Comparison of ENCODE assay signal across 6 cellular contexts in the genomic region with DNA sequence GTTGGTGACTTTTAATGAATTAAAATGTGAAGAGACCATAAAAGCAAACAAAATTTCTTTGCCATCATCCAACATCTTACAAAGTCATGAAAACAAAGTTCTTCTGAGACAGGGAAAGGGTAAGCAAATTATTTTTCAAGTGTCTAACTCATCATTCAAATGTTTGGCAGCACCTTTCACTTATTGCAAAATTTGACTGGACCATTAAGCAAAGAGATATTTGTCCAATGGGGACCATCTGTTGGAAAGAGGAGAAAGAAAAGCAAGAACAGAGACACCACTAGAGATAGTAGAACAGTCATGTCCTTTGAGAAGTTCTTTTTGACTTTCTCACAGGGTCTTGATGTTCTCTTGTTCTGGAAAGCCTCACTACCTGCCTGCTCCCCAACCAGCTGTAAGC.
"Had no signal": no experiment of that assay in that cellular context is flagged by ENCODE, and none has a peak within 500 bp of the region (broad histone marks: within the 10 kb centered on the region; RNA-seq: fewer than 3 reads in every experiment).

No MANE protein-coding gene starts in this region.

- ATAC-seq: GM23338, K562 had no signal

- DNase-seq: H9, HCEC 1CT, IMR-90, KG1 had no signal

- H3K27ac Mint-ChIP-seq: GM23338, H9 had no signal

- H3K4me2 ChIP-seq: GM23338 had no signal

- H3K4me3 Mint-ChIP-seq: GM23338, H9 had no signal

- H3K9me3 Mint-ChIP-seq: GM23338, H9 had no signal

- H2AFZ ChIP-seq: GM23338 had no signal

- H3K4me3 ChIP-seq: GM23338, K562 had no signal
